ENCODE assay signal across 8 cellular contexts in genomic region chr2:43484323-43484930, GRCh38.
DNase-seq lines count a peak whose midpoint lies in the region; ATAC-seq and TF ChIP-seq lines count a peak whose summit lies in the region.

No MANE protein-coding gene starts in this region.

- peaks cover 3% of the 10 kb centered on the region for H3K36me3 ChIP-seq in OCI-LY3 (replicated peaks; ENCODE audit: low read depth, low read length)
- H3K36me3 ChIP-seq in colonic mucosa: no peaks in the 10 kb centered on the region
- H3K36me3 ChIP-seq in lower lobe of right lung: peaks cover 7% of the 10 kb centered on the region

- H3K9ac ChIP-seq in OCI-LY3 (ENCODE audit: low read length) (no peak overlapping the region), colonic mucosa (ENCODE audit: low read depth in 2 of 2, low read length in 2 of 2) (no peak overlapping the region)

- intact Hi-C loops in colonic mucosa (cut with DNase I): loop anchor here (5.0 to 10.0 kb wide), 4 partner anchors 357 to 657 kb away; no protein-coding TSS in a partner anchor
- intact Hi-C loops in lower lobe of right lung (cut with DNase I): loop anchor here (10.0 kb wide), 2 partner anchors 260 to 530 kb away; partner anchors contain the start of gene ZFP36L2

- H3K27ac ChIP-seq in OCI-LY3 (ENCODE audit: low read length): no peak overlapping the region
- H3K27ac ChIP-seq in colonic mucosa: no peak overlapping the region
- no peak overlapping the region for H3K27ac ChIP-seq in lower lobe of right lung

- ATAC-seq in lower lobe of right lung: peak in 1 of 2 donors; percentile 73

- H3K79me2 ChIP-seq in OCI-LY3 (ENCODE audit: low read length): no peaks in the 10 kb centered on the region

- peak; percentile 88 for DNase-seq in DMS 273 (lab: John Stamatoyannopoulos, UW; ENCODE audit: unreplicated experiment)
- DNase-seq in LNCaP clone FGC (ENCODE audit: low read depth): peak; percentile 52
- no peak for DNase-seq in colonic mucosa
- no peak for DNase-seq in lower lobe of right lung
- no peak for DNase-seq in ureter (ENCODE audit: low spot score)
- DNase-seq in activated T-cell treated with anti-CD3 and anti-CD28 coated beads, Interleukin-2, amount 50 U/mL, for 48 hours: no peak
- no peak for DNase-seq in GM19238 (ENCODE audit: insufficient read length, low spot score)

- TF ChIP-seq CTCF in LNCaP clone FGC (IDR thresholded peaks at IDR 0.05; ENCODE audit: control insufficient read depth, extremely low read depth, insufficient read depth) (peak; percentile 29), OCI-LY3 (IDR thresholded peaks at IDR 0.05; ENCODE audit: low read depth, low read length) (peak; percentile 77), colonic mucosa (IDR thresholded peaks at IDR 0.05) (peak; percentile 64), lower lobe of right lung (IDR thresholded peaks at IDR 0.05) (peak; percentile 68)

- no peaks in the 10 kb centered on the region for H4K20me1 ChIP-seq in OCI-LY3 (ENCODE audit: insufficient read depth, low read length)

- H3K27me3 ChIP-seq in OCI-LY3 (ENCODE audit: low read depth, low read length) (no peaks in the 10 kb centered on the region), colonic mucosa (no peaks in the 10 kb centered on the region), lower lobe of right lung (ENCODE audit: low read depth) (no peaks in the 10 kb centered on the region)

- H3K9me3 ChIP-seq in OCI-LY3 (ENCODE audit: insufficient read depth, low read length): no peaks in the 10 kb centered on the region
- no peaks in the 10 kb centered on the region for H3K9me3 ChIP-seq in colonic mucosa
- H3K9me3 ChIP-seq in lower lobe of right lung: no peaks in the 10 kb centered on the region

- no peak overlapping the region for H3K4me2 ChIP-seq in OCI-LY3 (ENCODE audit: low read length)

- H3K4me1 ChIP-seq in OCI-LY3 (ENCODE audit: low read length): peaks cover 35% of the 10 kb centered on the region
- H3K4me1 ChIP-seq in colonic mucosa: no peaks in the 10 kb centered on the region
- H3K4me1 ChIP-seq in lower lobe of right lung: peaks cover 36% of the 10 kb centered on the region

- H3K4me3 ChIP-seq in LNCaP clone FGC (ENCODE audit: low read depth, low read length) (no peak overlapping the region), OCI-LY3 (ENCODE audit: low read length) (no peak overlapping the region), colonic mucosa (no peak overlapping the region), lower lobe of right lung (no peak overlapping the region)

- no peak overlapping the region for H2AFZ ChIP-seq in OCI-LY3 (ENCODE audit: low read depth, low read length)

Comparison
In these comparisons a context has a peak if more than half of its experiments do, and no peak if none do; other contexts are left out.
1. DNase-seq: peak in DMS 273 (single experiment) and LNCaP clone FGC (single experiment); none in colonic mucosa (single experiment), lower lobe of right lung (single experiment), ureter (single experiment), activated T-cell treated with anti-CD3 and anti-CD28 coated beads, Interleukin-2, amount 50 U/mL, for 48 hours (0 of 2) and GM19238 (single experiment).
2. Peak in every context shown above with its lines, with median percentiles within 50 percentile points of each other: CTCF ChIP-seq.